1 cellular context compared by ENCODE assay signal in the genomic region with DNA sequence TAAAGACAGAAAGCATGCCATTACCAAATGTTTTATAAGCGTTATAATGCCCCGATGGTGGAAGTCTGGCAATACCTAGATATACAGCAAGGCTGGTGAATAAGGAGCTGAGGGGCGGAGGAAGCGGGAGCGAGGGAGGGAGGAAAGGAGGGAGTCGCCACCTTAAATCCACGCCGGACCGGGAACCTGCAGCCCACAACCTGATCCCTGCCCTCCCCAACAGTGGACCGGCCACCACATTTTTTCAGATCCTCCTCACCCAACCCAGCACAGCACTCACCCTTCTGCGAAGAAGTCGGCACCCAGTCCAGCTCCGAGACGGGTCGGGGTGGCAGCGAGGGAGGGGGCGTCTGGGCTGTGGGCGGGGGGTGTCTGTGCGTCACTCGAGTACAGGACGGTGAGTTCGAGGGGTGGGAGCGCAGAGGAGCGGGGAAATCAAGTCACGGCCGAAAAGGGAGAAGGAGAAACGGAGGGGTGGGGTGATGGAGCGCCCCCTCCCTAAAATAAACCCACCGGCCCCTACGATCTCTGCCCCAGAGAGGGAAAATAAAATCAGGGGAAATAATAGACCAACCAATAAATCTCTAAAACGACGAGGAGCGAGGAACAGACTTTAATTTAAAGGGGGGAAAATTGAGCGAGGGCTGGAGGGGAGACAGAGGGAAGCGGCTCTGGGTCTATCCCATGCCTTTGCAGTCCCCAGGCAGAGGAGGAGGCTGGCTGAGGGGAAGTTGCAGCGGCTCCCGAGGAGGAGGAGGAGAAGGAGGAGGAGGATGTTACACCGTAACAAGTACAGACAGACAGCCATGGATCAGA.
A peak's percentile ranks its signal among the peaks of the same experiment; 100 is the strongest.
TF ChIP-seq lines count a peak whose summit lies in the region.

No MANE protein-coding gene starts in this region.

TF ChIP-seq in HepG2, 621 proteins besides CTCF, POLR2A, EP300 and RAD21 (continued from another document and continues in another):
- TF ChIP-seq, protein P1, sequence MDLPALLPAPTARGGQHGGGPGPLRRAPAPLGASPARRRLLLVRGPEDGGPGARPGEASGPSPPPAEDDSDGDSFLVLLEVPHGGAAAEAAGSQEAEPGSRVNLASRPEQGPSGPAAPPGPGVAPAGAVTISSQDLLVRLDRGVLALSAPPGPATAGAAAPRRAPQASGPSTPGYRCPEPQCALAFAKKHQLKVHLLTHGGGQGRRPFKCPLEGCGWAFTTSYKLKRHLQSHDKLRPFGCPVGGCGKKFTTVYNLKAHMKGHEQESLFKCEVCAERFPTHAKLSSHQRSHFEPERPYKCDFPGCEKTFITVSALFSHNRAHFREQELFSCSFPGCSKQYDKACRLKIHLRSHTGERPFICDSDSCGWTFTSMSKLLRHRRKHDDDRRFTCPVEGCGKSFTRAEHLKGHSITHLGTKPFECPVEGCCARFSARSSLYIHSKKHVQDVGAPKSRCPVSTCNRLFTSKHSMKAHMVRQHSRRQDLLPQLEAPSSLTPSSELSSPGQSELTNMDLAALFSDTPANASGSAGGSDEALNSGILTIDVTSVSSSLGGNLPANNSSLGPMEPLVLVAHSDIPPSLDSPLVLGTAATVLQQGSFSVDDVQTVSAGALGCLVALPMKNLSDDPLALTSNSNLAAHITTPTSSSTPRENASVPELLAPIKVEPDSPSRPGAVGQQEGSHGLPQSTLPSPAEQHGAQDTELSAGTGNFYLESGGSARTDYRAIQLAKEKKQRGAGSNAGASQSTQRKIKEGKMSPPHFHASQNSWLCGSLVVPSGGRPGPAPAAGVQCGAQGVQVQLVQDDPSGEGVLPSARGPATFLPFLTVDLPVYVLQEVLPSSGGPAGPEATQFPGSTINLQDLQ (CRISPR knock-in tag; IDR thresholded peaks at IDR 0.05), result no peak
- TF ChIP-seq, protein P2, sequence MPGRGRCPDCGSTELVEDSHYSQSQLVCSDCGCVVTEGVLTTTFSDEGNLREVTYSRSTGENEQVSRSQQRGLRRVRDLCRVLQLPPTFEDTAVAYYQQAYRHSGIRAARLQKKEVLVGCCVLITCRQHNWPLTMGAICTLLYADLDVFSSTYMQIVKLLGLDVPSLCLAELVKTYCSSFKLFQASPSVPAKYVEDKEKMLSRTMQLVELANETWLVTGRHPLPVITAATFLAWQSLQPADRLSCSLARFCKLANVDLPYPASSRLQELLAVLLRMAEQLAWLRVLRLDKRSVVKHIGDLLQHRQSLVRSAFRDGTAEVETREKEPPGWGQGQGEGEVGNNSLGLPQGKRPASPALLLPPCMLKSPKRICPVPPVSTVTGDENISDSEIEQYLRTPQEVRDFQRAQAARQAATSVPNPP (CRISPR knock-in tag; IDR thresholded peaks at IDR 0.05), result peak; percentile 22; the same call in 1 of the 2 replicates
- peak; percentile 34; the same call in 1 of the 2 replicates for TF ChIP-seq ZMYM3 (CRISPR knock-in tag; IDR thresholded peaks at IDR 0.05)
- TF ChIP-seq, protein P3, sequence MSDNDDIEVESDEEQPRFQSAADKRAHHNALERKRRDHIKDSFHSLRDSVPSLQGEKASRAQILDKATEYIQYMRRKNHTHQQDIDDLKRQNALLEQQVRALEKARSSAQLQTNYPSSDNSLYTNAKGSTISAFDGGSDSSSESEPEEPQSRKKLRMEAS (IDR thresholded peaks at IDR 0.05), result 0 out of 2 replicates have a peak, but pooled peaks have one; percentile 7
- TF ChIP-seq ZBTB20 (CRISPR knock-in tag; IDR thresholded peaks at IDR 0.05; ENCODE audit: borderline replicate concordance, low read depth), result 0 out of 2 replicates have a peak, but pooled peaks have one; percentile 16
- TF ChIP-seq, protein P4, sequence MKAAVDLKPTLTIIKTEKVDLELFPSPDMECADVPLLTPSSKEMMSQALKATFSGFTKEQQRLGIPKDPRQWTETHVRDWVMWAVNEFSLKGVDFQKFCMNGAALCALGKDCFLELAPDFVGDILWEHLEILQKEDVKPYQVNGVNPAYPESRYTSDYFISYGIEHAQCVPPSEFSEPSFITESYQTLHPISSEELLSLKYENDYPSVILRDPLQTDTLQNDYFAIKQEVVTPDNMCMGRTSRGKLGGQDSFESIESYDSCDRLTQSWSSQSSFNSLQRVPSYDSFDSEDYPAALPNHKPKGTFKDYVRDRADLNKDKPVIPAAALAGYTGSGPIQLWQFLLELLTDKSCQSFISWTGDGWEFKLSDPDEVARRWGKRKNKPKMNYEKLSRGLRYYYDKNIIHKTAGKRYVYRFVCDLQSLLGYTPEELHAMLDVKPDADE (CRISPR knock-in tag; IDR thresholded peaks at IDR 0.05), result no peak; the same call in 1 of the 2 replicates
- TF ChIP-seq, protein P5, sequence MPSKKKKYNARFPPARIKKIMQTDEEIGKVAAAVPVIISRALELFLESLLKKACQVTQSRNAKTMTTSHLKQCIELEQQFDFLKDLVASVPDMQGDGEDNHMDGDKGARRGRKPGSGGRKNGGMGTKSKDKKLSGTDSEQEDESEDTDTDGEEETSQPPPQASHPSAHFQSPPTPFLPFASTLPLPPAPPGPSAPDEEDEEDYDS (CRISPR knock-in tag; IDR thresholded peaks at IDR 0.05), result no peak
- TF ChIP-seq TMF1 (CRISPR knock-in tag; IDR thresholded peaks at IDR 0.05; ENCODE audit: low read depth), result 0 out of 2 replicates have a peak, but pooled peaks have one; percentile 30
- TF ChIP-seq ZNF354B (CRISPR knock-in tag; IDR thresholded peaks at IDR 0.05), result 0 out of 2 replicates have a peak, but pooled peaks have one; percentile 73
- TF ChIP-seq, protein P6, sequence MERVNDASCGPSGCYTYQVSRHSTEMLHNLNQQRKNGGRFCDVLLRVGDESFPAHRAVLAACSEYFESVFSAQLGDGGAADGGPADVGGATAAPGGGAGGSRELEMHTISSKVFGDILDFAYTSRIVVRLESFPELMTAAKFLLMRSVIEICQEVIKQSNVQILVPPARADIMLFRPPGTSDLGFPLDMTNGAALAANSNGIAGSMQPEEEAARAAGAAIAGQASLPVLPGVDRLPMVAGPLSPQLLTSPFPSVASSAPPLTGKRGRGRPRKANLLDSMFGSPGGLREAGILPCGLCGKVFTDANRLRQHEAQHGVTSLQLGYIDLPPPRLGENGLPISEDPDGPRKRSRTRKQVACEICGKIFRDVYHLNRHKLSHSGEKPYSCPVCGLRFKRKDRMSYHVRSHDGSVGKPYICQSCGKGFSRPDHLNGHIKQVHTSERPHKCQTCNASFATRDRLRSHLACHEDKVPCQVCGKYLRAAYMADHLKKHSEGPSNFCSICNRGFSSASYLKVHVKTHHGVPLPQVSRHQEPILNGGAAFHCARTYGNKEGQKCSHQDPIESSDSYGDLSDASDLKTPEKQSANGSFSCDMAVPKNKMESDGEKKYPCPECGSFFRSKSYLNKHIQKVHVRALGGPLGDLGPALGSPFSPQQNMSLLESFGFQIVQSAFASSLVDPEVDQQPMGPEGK (CRISPR knock-in tag; IDR thresholded peaks at IDR 0.05), result peak; percentile 14; the same call in 1 of the 2 replicates
- 0 out of 2 replicates have a peak, but pooled peaks have one; percentile 25 for TF ChIP-seq ZNF713 (CRISPR knock-in tag; IDR thresholded peaks at IDR 0.05)
- 0 out of 2 replicates have a peak, but pooled peaks have one; percentile 28 for TF ChIP-seq PHF20 (CRISPR knock-in tag; IDR thresholded peaks at IDR 0.05)
- TF ChIP-seq, protein P7, sequence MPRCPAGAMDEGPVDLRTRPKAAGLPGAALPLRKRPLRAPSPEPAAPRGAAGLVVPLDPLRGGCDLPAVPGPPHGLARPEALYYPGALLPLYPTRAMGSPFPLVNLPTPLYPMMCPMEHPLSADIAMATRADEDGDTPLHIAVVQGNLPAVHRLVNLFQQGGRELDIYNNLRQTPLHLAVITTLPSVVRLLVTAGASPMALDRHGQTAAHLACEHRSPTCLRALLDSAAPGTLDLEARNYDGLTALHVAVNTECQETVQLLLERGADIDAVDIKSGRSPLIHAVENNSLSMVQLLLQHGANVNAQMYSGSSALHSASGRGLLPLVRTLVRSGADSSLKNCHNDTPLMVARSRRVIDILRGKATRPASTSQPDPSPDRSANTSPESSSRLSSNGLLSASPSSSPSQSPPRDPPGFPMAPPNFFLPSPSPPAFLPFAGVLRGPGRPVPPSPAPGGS (CRISPR knock-in tag; IDR thresholded peaks at IDR 0.05), result peak; percentile 57; the same call in 1 of the 2 replicates
- 0 out of 2 replicates have a peak, but pooled peaks have one; percentile 9 for TF ChIP-seq ZNF556 (CRISPR knock-in tag; IDR thresholded peaks at IDR 0.05; ENCODE audit: borderline replicate concordance)
- no peak for TF ChIP-seq CBFB (CRISPR knock-in tag; IDR thresholded peaks at IDR 0.05)
- 0 out of 2 replicates have a peak, but pooled peaks have one; percentile 61 for TF ChIP-seq NPAS2 (CRISPR knock-in tag; IDR thresholded peaks at IDR 0.05; ENCODE audit: borderline replicate concordance)
- TF ChIP-seq ZNF619 (CRISPR knock-in tag; IDR thresholded peaks at IDR 0.05), result 0 out of 2 replicates have a peak, but pooled peaks have one; percentile 14
- TF ChIP-seq TOE1 (CRISPR knock-in tag; IDR thresholded peaks at IDR 0.05), result peak; percentile 15; the same call in 1 of the 2 replicates
- TF ChIP-seq, protein P8, sequence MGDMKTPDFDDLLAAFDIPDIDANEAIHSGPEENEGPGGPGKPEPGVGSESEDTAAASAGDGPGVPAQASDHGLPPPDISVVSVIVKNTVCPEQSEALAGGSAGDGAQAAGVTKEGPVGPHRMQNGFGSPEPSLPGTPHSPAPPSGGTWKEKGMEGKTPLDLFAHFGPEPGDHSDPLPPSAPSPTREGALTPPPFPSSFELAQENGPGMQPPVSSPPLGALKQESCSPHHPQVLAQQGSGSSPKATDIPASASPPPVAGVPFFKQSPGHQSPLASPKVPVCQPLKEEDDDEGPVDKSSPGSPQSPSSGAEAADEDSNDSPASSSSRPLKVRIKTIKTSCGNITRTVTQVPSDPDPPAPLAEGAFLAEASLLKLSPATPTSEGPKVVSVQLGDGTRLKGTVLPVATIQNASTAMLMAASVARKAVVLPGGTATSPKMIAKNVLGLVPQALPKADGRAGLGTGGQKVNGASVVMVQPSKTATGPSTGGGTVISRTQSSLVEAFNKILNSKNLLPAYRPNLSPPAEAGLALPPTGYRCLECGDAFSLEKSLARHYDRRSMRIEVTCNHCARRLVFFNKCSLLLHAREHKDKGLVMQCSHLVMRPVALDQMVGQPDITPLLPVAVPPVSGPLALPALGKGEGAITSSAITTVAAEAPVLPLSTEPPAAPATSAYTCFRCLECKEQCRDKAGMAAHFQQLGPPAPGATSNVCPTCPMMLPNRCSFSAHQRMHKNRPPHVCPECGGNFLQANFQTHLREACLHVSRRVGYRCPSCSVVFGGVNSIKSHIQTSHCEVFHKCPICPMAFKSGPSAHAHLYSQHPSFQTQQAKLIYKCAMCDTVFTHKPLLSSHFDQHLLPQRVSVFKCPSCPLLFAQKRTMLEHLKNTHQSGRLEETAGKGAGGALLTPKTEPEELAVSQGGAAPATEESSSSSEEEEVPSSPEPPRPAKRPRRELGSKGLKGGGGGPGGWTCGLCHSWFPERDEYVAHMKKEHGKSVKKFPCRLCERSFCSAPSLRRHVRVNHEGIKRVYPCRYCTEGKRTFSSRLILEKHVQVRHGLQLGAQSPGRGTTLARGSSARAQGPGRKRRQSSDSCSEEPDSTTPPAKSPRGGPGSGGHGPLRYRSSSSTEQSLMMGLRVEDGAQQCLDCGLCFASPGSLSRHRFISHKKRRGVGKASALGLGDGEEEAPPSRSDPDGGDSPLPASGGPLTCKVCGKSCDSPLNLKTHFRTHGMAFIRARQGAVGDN (CRISPR knock-in tag; IDR thresholded peaks at IDR 0.05), result 0 out of 2 replicates have a peak, but pooled peaks have one; percentile 4
- TF ChIP-seq ZNF3 (CRISPR knock-in tag; IDR thresholded peaks at IDR 0.05), result no peak
- TF ChIP-seq ZNF703 (CRISPR knock-in tag; IDR thresholded peaks at IDR 0.05; ENCODE audit: borderline replicate concordance), result no peak
- TF ChIP-seq HNF4G (IDR thresholded peaks at IDR 0.05; ENCODE audit: borderline replicate concordance, low read depth, low read length), result no peak
- 0 out of 2 replicates have a peak, but pooled peaks have one; percentile 39 for TF ChIP-seq HNF4G (CRISPR knock-in tag; IDR thresholded peaks at IDR 0.05; ENCODE audit: borderline replicate concordance, low read depth)
- peak; percentile 38; the same call in 1 of the 2 replicates for TF ChIP-seq NR2F2 (IDR thresholded peaks at IDR 0.05; ENCODE audit: borderline replicate concordance, low read depth)
- TF ChIP-seq, protein P9, sequence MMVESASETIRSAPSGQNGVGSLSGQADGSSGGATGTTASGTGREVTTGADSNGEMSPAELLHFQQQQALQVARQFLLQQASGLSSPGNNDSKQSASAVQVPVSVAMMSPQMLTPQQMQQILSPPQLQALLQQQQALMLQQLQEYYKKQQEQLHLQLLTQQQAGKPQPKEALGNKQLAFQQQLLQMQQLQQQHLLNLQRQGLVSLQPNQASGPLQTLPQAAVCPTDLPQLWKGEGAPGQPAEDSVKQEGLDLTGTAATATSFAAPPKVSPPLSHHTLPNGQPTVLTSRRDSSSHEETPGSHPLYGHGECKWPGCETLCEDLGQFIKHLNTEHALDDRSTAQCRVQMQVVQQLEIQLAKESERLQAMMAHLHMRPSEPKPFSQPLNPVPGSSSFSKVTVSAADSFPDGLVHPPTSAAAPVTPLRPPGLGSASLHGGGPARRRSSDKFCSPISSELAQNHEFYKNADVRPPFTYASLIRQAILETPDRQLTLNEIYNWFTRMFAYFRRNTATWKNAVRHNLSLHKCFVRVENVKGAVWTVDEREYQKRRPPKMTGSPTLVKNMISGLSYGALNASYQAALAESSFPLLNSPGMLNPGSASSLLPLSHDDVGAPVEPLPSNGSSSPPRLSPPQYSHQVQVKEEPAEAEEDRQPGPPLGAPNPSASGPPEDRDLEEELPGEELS (CRISPR knock-in tag; IDR thresholded peaks at IDR 0.05), result peak; percentile 34; the same call in 1 of the 2 replicates
- peak; percentile 38; the same call in 1 of the 2 replicates for TF ChIP-seq ZNF878 (CRISPR knock-in tag; IDR thresholded peaks at IDR 0.05)
- TF ChIP-seq, protein P10, sequence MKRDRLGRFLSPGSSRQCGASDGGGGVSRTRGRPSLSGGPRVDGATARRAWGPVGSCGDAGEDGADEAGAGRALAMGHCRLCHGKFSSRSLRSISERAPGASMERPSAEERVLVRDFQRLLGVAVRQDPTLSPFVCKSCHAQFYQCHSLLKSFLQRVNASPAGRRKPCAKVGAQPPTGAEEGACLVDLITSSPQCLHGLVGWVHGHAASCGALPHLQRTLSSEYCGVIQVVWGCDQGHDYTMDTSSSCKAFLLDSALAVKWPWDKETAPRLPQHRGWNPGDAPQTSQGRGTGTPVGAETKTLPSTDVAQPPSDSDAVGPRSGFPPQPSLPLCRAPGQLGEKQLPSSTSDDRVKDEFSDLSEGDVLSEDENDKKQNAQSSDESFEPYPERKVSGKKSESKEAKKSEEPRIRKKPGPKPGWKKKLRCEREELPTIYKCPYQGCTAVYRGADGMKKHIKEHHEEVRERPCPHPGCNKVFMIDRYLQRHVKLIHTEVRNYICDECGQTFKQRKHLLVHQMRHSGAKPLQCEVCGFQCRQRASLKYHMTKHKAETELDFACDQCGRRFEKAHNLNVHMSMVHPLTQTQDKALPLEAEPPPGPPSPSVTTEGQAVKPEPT (CRISPR knock-in tag; IDR thresholded peaks at IDR 0.05; ENCODE audit: low read depth), result peak; percentile 54; the same call in 1 of the 2 replicates
